15 cellular contexts compared by ENCODE assay signal in the genomic region with DNA sequence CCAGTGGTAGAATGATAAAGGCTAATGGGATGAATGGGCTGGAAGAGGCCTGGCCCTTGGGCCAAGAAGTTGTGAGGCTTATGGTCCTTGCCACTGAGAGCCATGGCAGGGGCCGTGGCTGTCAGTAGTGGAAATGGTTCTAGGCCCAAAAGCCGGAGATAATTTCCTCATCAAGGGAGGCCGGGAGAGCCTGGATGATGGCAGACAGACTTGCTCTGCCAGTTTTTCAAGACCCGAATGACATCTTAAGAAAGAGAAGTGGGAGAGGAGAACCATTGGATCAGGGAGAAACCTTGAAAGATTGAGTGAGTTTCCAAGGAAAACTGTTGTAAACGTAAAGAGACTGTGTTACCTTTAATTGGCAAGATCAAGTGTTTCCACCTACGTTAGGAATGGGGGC. TPM values are rescaled to one million over a fixed set of nuclear protein-coding genes. Genes with fewer than 3 reads are reported as not detected.
DNase-seq lines count a peak whose midpoint lies in the region; ATAC-seq, FAIRE-seq and TF ChIP-seq lines count a peak whose summit lies in the region.
"Had no signal": no experiment of that assay in that cellular context is flagged by ENCODE, and none has a peak within 500 bp of the region (broad histone marks: within the 10 kb centered on the region; RNA-seq: fewer than 3 reads in every experiment).

No MANE protein-coding gene starts in this region.

- H4K8ac ChIP-seq in H9 (replicated peaks; ENCODE audit: insufficient read length, low read depth, low read length): no peak overlapping the region

- H3K4me2 ChIP-seq in H9 (ENCODE audit: insufficient read depth, insufficient read length, low read length) (no peak overlapping the region), K562 (ENCODE audit: insufficient read depth, low read length) (no peak overlapping the region)
- H3K4me2 ChIP-seq: hepatocyte had no signal

- H4K20me1 ChIP-seq in H9 (ENCODE audit: control insufficient read depth, insufficient read depth, insufficient read length) (no peaks in the 10 kb centered on the region), K562 (replicated peaks; ENCODE audit: control insufficient read depth, insufficient read depth, low read length) (no peaks in the 10 kb centered on the region)

- H2BK20ac ChIP-seq in H9 (ENCODE audit: low read depth, low read length, poor library complexity, severe bottlenecking): no peak overlapping the region

- peaks cover 29% of the 10 kb centered on the region for H3K4me1 Mint-ChIP-seq in activated CD4-positive, alpha-beta memory T cell treated with anti-CD3 and anti-CD28 coated beads for 36 hours (ENCODE audit: low read depth)
- H3K4me1 Mint-ChIP-seq in activated CD4-positive, alpha-beta memory T cell treated with anti-CD3 and anti-CD28 coated beads, Interleukin-2, amount 10 ng/mL, durations not matched to agents 7 days and 5 days: peaks cover 21% of the 10 kb centered on the region
- H3K4me1 Mint-ChIP-seq in H9: peaks cover 38 to 42% of the 10 kb centered on the region in 2 experiments
- peaks cover 16 to 33% (median 27%) of the 10 kb centered on the region in 4 donors for H3K4me1 Mint-ChIP-seq in naive thymus-derived CD8-positive, alpha-beta T cell

- no peak overlapping the region for H3K56ac ChIP-seq in H9 (ENCODE audit: insufficient read length, low read depth, low read length)

- H3K23me2 ChIP-seq in H9 (ENCODE audit: insufficient read length, low read depth, low read length, poor library complexity, severe bottlenecking): no peaks in the 10 kb centered on the region

- no peak overlapping the region for H2BK5ac ChIP-seq in H9 (ENCODE audit: insufficient read length, low read length)

- no peaks in the 10 kb centered on the region for H3K9me1 ChIP-seq in K562 (ENCODE audit: control insufficient read depth, insufficient read depth, low read length)

- H2BK12ac ChIP-seq in H9 (ENCODE audit: insufficient read length, low read depth, low read length): no peak overlapping the region

- H3K14ac ChIP-seq in H9 (ENCODE audit: insufficient read depth, low read length): no peak overlapping the region

- in situ Hi-C loops in K562 (cut with MboI): loop anchor here (10.0 kb wide), 1 partner anchor 819 kb away; no protein-coding TSS in a partner anchor

- no peak overlapping the region for H2BK120ac ChIP-seq in H9 (ENCODE audit: low read depth, low read length, poor library complexity, severe bottlenecking)

- H4K91ac ChIP-seq in H9 (ENCODE audit: insufficient read length, low read depth, low read length): no peak overlapping the region

- TF ChIP-seq CTCF in H9 (conservative IDR thresholded peaks at IDR 0.05): no peak
- TF ChIP-seq CTCF in K562 (IDR thresholded peaks at IDR 0.05 in 2 of 3, conservative IDR thresholded peaks at IDR 0.05 in 1 of 3; ENCODE audit: insufficient read depth in 2 of 3, low read depth in 1 of 3, low read length in 3 of 3): no peak

- H3K36me3 ChIP-seq in K562 (ENCODE audit: control insufficient read depth, insufficient read depth, low read length): no peaks in the 10 kb centered on the region
- H3K36me3 ChIP-seq: Peyer's patch, tibial artery had no signal

- TF ChIP-seq POLR2A in K562 (conservative IDR thresholded peaks at IDR 0.05): no peak

- H2AK5ac ChIP-seq in H9 (ENCODE audit: insufficient read length, low read length): no peak overlapping the region

- H2AFZ ChIP-seq in H9 (ENCODE audit: low read length) (no peak overlapping the region), K562 (ENCODE audit: low read depth, low read length) (0 out of 2 replicates have a peak overlapping the region, but pooled peaks have one; percentile 20)
- H2AFZ ChIP-seq: hepatocyte had no signal

- no TSS peak for BruUV-seq in K562 (replicated peaks; lab: Mats Ljungman, UMichigan)

- peaks cover 14% of the 10 kb centered on the region for H3K4me1 ChIP-seq in H9 (ENCODE audit: insufficient read depth, low read length)
- H3K4me1 ChIP-seq in K562 (replicated peaks in 1 of 2; ENCODE audit: control insufficient read depth in 2 of 2, insufficient read depth in 2 of 2, low read length in 2 of 2): peaks cover 0 to 14% of the 10 kb centered on the region in 2 experiments; a peak in 3 of 5 replicates
- H3K4me1 ChIP-seq: parathyroid adenoma, Peyer's patch had no signal

- H3K18ac ChIP-seq in H9 (ENCODE audit: insufficient read length, low read depth, low read length): no peak overlapping the region

- POLR2A ChIA-PET in activated CD4-positive, alpha-beta memory T cell treated with anti-CD3 and anti-CD28 coated beads for 36 hours (lab: Charles Lee): interaction anchor here (1.6 kb wide), 1 partner anchor 261 kb away, joined by 6 read pairs; no protein-coding TSS in a partner anchor
- POLR2A ChIA-PET in activated CD4-positive, alpha-beta memory T cell treated with anti-CD3 and anti-CD28 coated beads, Interleukin-2, amount 10 ng/mL, durations not matched to agents 7 days and 5 days (lab: Charles Lee): no interaction called here
- POLR2A ChIA-PET in K562 (lab: Yijun Ruan, JAX): no interaction called here
- POLR2A ChIA-PET in naive thymus-derived CD8-positive, alpha-beta T cell (lab: Charles Lee): interaction anchor here (1.4 kb wide), 1 partner anchor 7 kb away, joined by 3 read pairs; no protein-coding TSS in a partner anchor

- H3K27me3 Mint-ChIP-seq in activated CD4-positive, alpha-beta memory T cell treated with anti-CD3 and anti-CD28 coated beads for 36 hours: no peaks in the 10 kb centered on the region
- no peaks in the 10 kb centered on the region for H3K27me3 Mint-ChIP-seq in activated CD4-positive, alpha-beta memory T cell treated with anti-CD3 and anti-CD28 coated beads, Interleukin-2, amount 10 ng/mL, durations not matched to agents 7 days and 5 days
- H3K27me3 Mint-ChIP-seq in H9 (ENCODE audit: low read depth): no peaks in the 10 kb centered on the region
- H3K27me3 Mint-ChIP-seq in naive thymus-derived CD8-positive, alpha-beta T cell: no peaks in the 10 kb centered on the region

- H2BK15ac ChIP-seq in H9 (ENCODE audit: low read depth, low read length): 0 out of 2 replicates have a peak overlapping the region, but pooled peaks have one; percentile 37

- no peak overlapping the region for H3K4me3 ChIP-seq in K562
- H3K4me3 ChIP-seq: dorsolateral prefrontal cortex, hepatocyte, Peyer's patch, tibial artery had no signal

- no peak overlapping the region for H3K27ac ChIP-seq in H9 (ENCODE audit: insufficient read length, low read depth, low read length)
- no peak overlapping the region for H3K27ac ChIP-seq in K562 (ENCODE audit: extremely low read depth, low read depth, low read length)
- H3K27ac ChIP-seq: hepatocyte, tibial artery had no signal

- H3K79me1 ChIP-seq in H9 (ENCODE audit: insufficient read depth, low read depth, low read length, poor library complexity, severe bottlenecking): no peaks in the 10 kb centered on the region

- ATAC-seq in K562: no peak
- no peak for ATAC-seq in naive thymus-derived CD8-positive, alpha-beta T cell
- ATAC-seq in HG03045 (IDR thresholded peaks at IDR 0.05; ENCODE audit: unreplicated experiment): no peak

- H3K9me3 Mint-ChIP-seq in activated CD4-positive, alpha-beta memory T cell treated with anti-CD3 and anti-CD28 coated beads for 36 hours: no peaks in the 10 kb centered on the region
- H3K9me3 Mint-ChIP-seq in activated CD4-positive, alpha-beta memory T cell treated with anti-CD3 and anti-CD28 coated beads, Interleukin-2, amount 10 ng/mL, durations not matched to agents 7 days and 5 days: no peaks in the 10 kb centered on the region
- H3K9me3 Mint-ChIP-seq in H9: no peaks in the 10 kb centered on the region
- H3K9me3 Mint-ChIP-seq in naive thymus-derived CD8-positive, alpha-beta T cell: peaks cover 0 to 11% (median 0%) of the 10 kb centered on the region in 9 donors

- no peak overlapping the region for H3T11ph ChIP-seq in H9 (ENCODE audit: low read length)

- H3K27ac Mint-ChIP-seq in activated CD4-positive, alpha-beta memory T cell treated with anti-CD3 and anti-CD28 coated beads for 36 hours: peak overlapping the region; percentile 15
- H3K27ac Mint-ChIP-seq in activated CD4-positive, alpha-beta memory T cell treated with anti-CD3 and anti-CD28 coated beads, Interleukin-2, amount 10 ng/mL, durations not matched to agents 7 days and 5 days: no peak overlapping the region
- H3K27ac Mint-ChIP-seq in H9: peak overlapping the region; percentile 2 to 63 (median 56); a peak in 3 of 7 replicates
- peak overlapping the region; percentile 55 to 96 (median 88) for H3K27ac Mint-ChIP-seq in naive thymus-derived CD8-positive, alpha-beta T cell

- no peaks in the 10 kb centered on the region for H3K79me2 ChIP-seq in H9 (ENCODE audit: insufficient read depth, low read length)
- no peaks in the 10 kb centered on the region for H3K79me2 ChIP-seq in K562 (ENCODE audit: control insufficient read depth, insufficient read depth, low read length)
- H3K79me2 ChIP-seq: hepatocyte, parathyroid adenoma had no signal

- no peaks in the 10 kb centered on the region for H3K36me3 Mint-ChIP-seq in activated CD4-positive, alpha-beta memory T cell treated with anti-CD3 and anti-CD28 coated beads for 36 hours
- no peaks in the 10 kb centered on the region for H3K36me3 Mint-ChIP-seq in activated CD4-positive, alpha-beta memory T cell treated with anti-CD3 and anti-CD28 coated beads, Interleukin-2, amount 10 ng/mL, durations not matched to agents 7 days and 5 days (ENCODE audit: low read depth)
- no peaks in the 10 kb centered on the region for H3K36me3 Mint-ChIP-seq in H9 (ENCODE audit: insufficient read depth in 1 of 3, low read depth in 3 of 3)
- no peaks in the 10 kb centered on the region for H3K36me3 Mint-ChIP-seq in naive thymus-derived CD8-positive, alpha-beta T cell

- TF ChIP-seq EP300 in K562 (IDR thresholded peaks at IDR 0.05; ENCODE audit: low read length): no peak

- no peak for DNase-seq in activated CD4-positive, alpha-beta memory T cell treated with anti-CD3 and anti-CD28 coated beads for 36 hours
- no peak for DNase-seq in activated CD4-positive, alpha-beta memory T cell treated with anti-CD3 and anti-CD28 coated beads, Interleukin-2, amount 10 ng/mL, durations not matched to agents 7 days and 5 days
- DNase-seq in H9 (no peak), K562 (ENCODE audit: extremely low read depth in 1 of 4, low spot score in 3 of 4) (no peak), HPDE6-E6E7 (ENCODE audit: extremely low spot score) (no peak), NCI-H1105 (lab: John Stamatoyannopoulos, UW) (no peak)
- no peak for DNase-seq in naive thymus-derived CD8-positive, alpha-beta T cell
- DNase-seq: 8988T, dorsolateral prefrontal cortex, kidney glomerular epithelial cell, Peyer's patch had no signal

- H3K9me3 ChIP-seq in H9 (ENCODE audit: control insufficient read depth, low read depth, low read length) (no peaks in the 10 kb centered on the region), K562 (replicated peaks; ENCODE audit: control insufficient read depth, insufficient read depth, low read depth, low read length) (no peaks in the 10 kb centered on the region)
- H3K9me3 ChIP-seq: Peyer's patch, tibial artery had no signal

- FAIRE-seq in K562 (lab: Jason Lieb, UNC): no peak

- intact Hi-C loops in activated CD4-positive, alpha-beta memory T cell treated with anti-CD3 and anti-CD28 coated beads for 36 hours (cut with micrococcal nuclease): loop anchor here (2.0 to 10.0 kb wide), 2 partner anchors 69 to 809 kb away; no protein-coding TSS in a partner anchor
- intact Hi-C loops in K562 (cut with micrococcal nuclease): no loop called here

- no CpG with 5 or more reads among the region's 6 CpGs for WGBS in H9 (ENCODE audit: extremely low coverage, insufficient read length, low lambda C conversion rate)
- 62% methylated on average over 6 of the region's 6 CpGs for WGBS in K562 (ENCODE audit: insufficient coverage, low coverage, missing lambda C conversion rate)

- no peak overlapping the region for H4K5ac ChIP-seq in H9 (ENCODE audit: insufficient read length, low read depth, low read length)

- H3K27me3 ChIP-seq in H9 (ENCODE audit: insufficient read depth, low read length): no peaks in the 10 kb centered on the region
- no peaks in the 10 kb centered on the region for H3K27me3 ChIP-seq in K562 (ENCODE audit: control insufficient read depth in 2 of 2, insufficient read depth in 2 of 2, low read length in 2 of 2)
- H3K27me3 ChIP-seq: dorsolateral prefrontal cortex, hepatocyte, Peyer's patch, tibial artery had no signal

- no peak overlapping the region for H3K9ac ChIP-seq in H9 (ENCODE audit: extremely low read depth, insufficient read length, low read length)
- no peak overlapping the region for H3K9ac ChIP-seq in K562 (ENCODE audit: insufficient read depth in 1 of 2, low read depth in 2 of 2, low read length in 2 of 2)
- H3K9ac ChIP-seq: parathyroid adenoma had no signal

- H3K4ac ChIP-seq in H9 (ENCODE audit: low read depth, low read length): no peak overlapping the region

- no peak overlapping the region for H3K23ac ChIP-seq in H9 (ENCODE audit: insufficient read length, low read depth, low read length)

- H3K4me3 Mint-ChIP-seq in activated CD4-positive, alpha-beta memory T cell treated with anti-CD3 and anti-CD28 coated beads for 36 hours: no peak overlapping the region
- H3K4me3 Mint-ChIP-seq in activated CD4-positive, alpha-beta memory T cell treated with anti-CD3 and anti-CD28 coated beads, Interleukin-2, amount 10 ng/mL, durations not matched to agents 7 days and 5 days: no peak overlapping the region
- H3K4me3 Mint-ChIP-seq in H9: no peak overlapping the region
- peak overlapping the region in 2 of 10 donors; percentile 28 to 53 for H3K4me3 Mint-ChIP-seq in naive thymus-derived CD8-positive, alpha-beta T cell

- no peak for TF ChIP-seq RAD21 in K562 (CRISPR knock-in tag; conservative IDR thresholded peaks at IDR 0.05 in 1 of 2, IDR thresholded peaks at IDR 0.05 in 1 of 2)

- CTCF ChIA-PET in activated CD4-positive, alpha-beta memory T cell treated with anti-CD3 and anti-CD28 coated beads for 36 hours (lab: Charles Lee): no interaction called here
- CTCF ChIA-PET in activated CD4-positive, alpha-beta memory T cell treated with anti-CD3 and anti-CD28 coated beads, Interleukin-2, amount 10 ng/mL, durations not matched to agents 7 days and 5 days (lab: Charles Lee): no interaction called here
- CTCF ChIA-PET in K562 (lab: Yijun Ruan, JAX; ENCODE audit: low intra/inter-chr PET ratio): no interaction called here

RNA-seq across cellular contexts. Expression of gene VPS54, which starts 46.3 kb away (rescaled TPM):
- total RNA-seq in activated CD4-positive, alpha-beta memory T cell treated with anti-CD3 and anti-CD28 coated beads for 36 hours: 10 to 100 TPM; 12.5 to 12.8 TPM
- total RNA-seq in activated CD4-positive, alpha-beta memory T cell treated with anti-CD3 and anti-CD28 coated beads, Interleukin-2, amount 10 ng/mL, durations not matched to agents 7 days and 5 days: 10 to 100 TPM; 18.8 to 19.2 TPM
- total RNA-seq in H9 (2021): 13.4 TPM in 2 replicates
- 11.5 and 34.9 TPM in 2 replicates for total RNA-seq in K562 (2011; cell fraction: chromatin; rRNA removed; ENCODE audit: low replicate concordance)
- 4.5 and 6.2 TPM in 2 replicates for total RNA-seq in K562 (2011; cell fraction: nucleolus; rRNA removed)
- 10.6 and 14.9 TPM in 2 replicates for total RNA-seq in K562 (2011; cell fraction: nucleoplasm; rRNA removed)
- 11.9 and 12.3 TPM in 2 replicates for total RNA-seq in K562 (2014; rRNA removed)
- 23.2 and 27.2 TPM in 2 replicates for total RNA-seq in K562 (2014; rRNA removed; fragmentation: Illumina TruSeq; extraction: Trizol)
- 20.5 and 21.4 TPM in 2 replicates for total RNA-seq in K562 (2015; rRNA removed; fragmentation: Illumina TruSeq; extraction: Trizol)
- total RNA-seq in K562 (2021): 11.1 and 13.1 TPM in 2 replicates
- polyA plus RNA-seq in K562 (2011; rRNA removed): 19.0 and 20.8 TPM in 2 replicates
- 3.0 and 6.9 TPM in 2 replicates for polyA plus RNA-seq in K562 (2011; cell fraction: cytosol; rRNA removed)
- polyA plus RNA-seq in K562 (2011; cell fraction: nucleus; rRNA removed): 9.3 and 17.6 TPM in 2 replicates
- 11.5 and 19.7 TPM in 2 replicates for polyA plus RNA-seq in K562 (2012)
- polyA plus RNA-seq in K562 (2014; fragmentation: Illumina TruSeq; extraction: Trizol): 13.8 and 15.6 TPM in 2 replicates
- polyA plus RNA-seq in K562 (2014; fragmentation: Nextera tagmentation; extraction: Ambion mirVana): 1 to 10 TPM; 4.9 to 6.1 TPM
- 13.2 and 15.0 TPM in 2 replicates for polyA plus RNA-seq in K562 (2014; rRNA removed)
- polyA minus RNA-seq in K562 (2011; rRNA and poly(A)+ RNA removed): 29.0 and 41.4 TPM in 2 replicates
- 8.3 and 10.3 TPM in 2 replicates for polyA minus RNA-seq in K562 (2011; cell fraction: cytosol; rRNA and poly(A)+ RNA removed)
- polyA minus RNA-seq in K562 (2011; cell fraction: nucleus; rRNA and poly(A)+ RNA removed): 9.7 and 21.3 TPM in 2 replicates
- 10 to 100 TPM; 12.7 to 13.5 TPM for total RNA-seq in naive thymus-derived CD8-positive, alpha-beta T cell
- polyA plus RNA-seq in naive thymus-derived CD8-positive, alpha-beta T cell: 1 to 10 TPM; 3.9 to 9.6 (median 4.1) TPM

Comparison
In these comparisons a context has a peak if more than half of its experiments do, and no peak if none do; other contexts are left out.
1. POLR2A ChIA-PET loops: an anchor here in activated CD4-positive, alpha-beta memory T cell treated with anti-CD3 and anti-CD28 coated beads for 36 hours (1.6 kb wide) and naive thymus-derived CD8-positive, alpha-beta T cell (1.4 kb wide); none called in activated CD4-positive, alpha-beta memory T cell treated with anti-CD3 and anti-CD28 coated beads, Interleukin-2, amount 10 ng/mL, durations not matched to agents 7 days and 5 days and K562.